Comparison of ENCODE assay signal across 8 cellular contexts in genomic region chr19:17938092-17938845, GRCh38. TPM values are rescaled to one million over a fixed set of nuclear protein-coding genes. Genes with fewer than 3 reads are reported as not detected.
DNase-seq lines count a peak whose midpoint lies in the region; ATAC-seq, FAIRE-seq and TF ChIP-seq lines count a peak whose summit lies in the region.

No MANE protein-coding gene starts in this region.

- FAIRE-seq in GM19239 (lab: Jason Lieb, UNC): peak; percentile 96
- FAIRE-seq in keratinocyte (lab: Jason Lieb, UNC): peak; percentile 81

- H2AFZ ChIP-seq in keratinocyte (ENCODE audit: control insufficient read depth, low read length): no peak overlapping the region

- H3K9ac ChIP-seq in keratinocyte (ENCODE audit: control insufficient read depth, extremely low read depth, insufficient read depth, low read length): no peak overlapping the region

- peaks cover 5% of the 10 kb centered on the region for H3K4me1 ChIP-seq in keratinocyte (ENCODE audit: control insufficient read depth, extremely low read depth, insufficient read depth, low read length)

- peak; percentile 95 for TF ChIP-seq CTCF in AG10803 (conservative IDR thresholded peaks at IDR 0.05; ENCODE audit: low read length)
- TF ChIP-seq CTCF in WI38 (IDR thresholded peaks at IDR 0.05; ENCODE audit: low read depth, low read length): peak; percentile 91
- TF ChIP-seq CTCF in keratinocyte (optimal IDR thresholded peaks at IDR 0.05 in 1 of 3, IDR thresholded peaks at IDR 0.05 in 1 of 3, conservative IDR thresholded peaks at IDR 0.05 in 1 of 3; ENCODE audit: extremely low read depth in 1 of 3, insufficient read depth in 2 of 3, low read length in 3 of 3): peak; percentile 96 to 99 (median 97)

- peaks cover 16% of the 10 kb centered on the region for H3K79me2 ChIP-seq in keratinocyte (ENCODE audit: control insufficient read depth, insufficient read depth, low read length)

- H3K4me3 ChIP-seq in AG10803 (ENCODE audit: low read length) (no peak overlapping the region), WI38 (ENCODE audit: low read depth, low read length) (no peak overlapping the region), keratinocyte (ENCODE audit: control insufficient read depth in 2 of 3, extremely low read depth in 1 of 3, insufficient read depth in 2 of 3, low read depth in 1 of 3, low read length in 3 of 3) (no peak overlapping the region)

- peaks cover 3% of the 10 kb centered on the region for H4K20me1 ChIP-seq in keratinocyte (ENCODE audit: control insufficient read depth, extremely low read depth, insufficient read depth, low read length)

- peak; percentile 81 for DNase-seq in AG10803 (ENCODE audit: low read depth)
- peak; percentile 94 for DNase-seq in GM19239 (ENCODE audit: insufficient read length, low spot score)
- peak; percentile 41 for DNase-seq in NCI-H2107 (lab: John Stamatoyannopoulos, UW)
- peak; percentile 62 to 86 for DNase-seq in T47D (ENCODE audit: low read depth in 1 of 2, low spot score in 1 of 2)
- DNase-seq in keratinocyte (ENCODE audit: low read depth, low spot score): no peak
- DNase-seq in stimulated activated CD4-positive, alpha-beta T cell treated with anti-CD3 and anti-CD28 coated beads, Interleukin-1b, Interleukin-23, amount 100 ng/mL, for 4 hours (ENCODE audit: low read depth in 2 of 2): peak; percentile 80

- H3K27me3 ChIP-seq in keratinocyte (ENCODE audit: control insufficient read depth, extremely low read depth, insufficient read depth, low read length): no peaks in the 10 kb centered on the region

- dilution Hi-C loops in keratinocyte (cut with MboI; ENCODE audit: extremely low pct_ligation_motif_present, low sequenced_read_pairs): no loop called here

- H3K36me3 ChIP-seq in keratinocyte (ENCODE audit: control insufficient read depth in 2 of 2, extremely low read depth in 1 of 2, insufficient read depth in 2 of 2, low read length in 2 of 2): peaks cover 6 to 7% of the 10 kb centered on the region in 2 experiments

- no peaks in the 10 kb centered on the region for H3K9me1 ChIP-seq in keratinocyte (ENCODE audit: control insufficient read depth, extremely low read depth, insufficient read depth, low read length)

- no peaks in the 10 kb centered on the region for H3K9me3 ChIP-seq in keratinocyte (ENCODE audit: control insufficient read depth, low read depth, low read length)

- in situ Hi-C loops in T47D (cut with HindIII; ENCODE audit: low pct_unique_long_range_greater_than_20kb, low sequenced_read_pairs): no loop called here

- H3K27ac ChIP-seq in keratinocyte (ENCODE audit: control insufficient read depth, insufficient read depth, low read length): peak overlapping the region; percentile 33

- H3K4me2 ChIP-seq in keratinocyte (ENCODE audit: control insufficient read depth, extremely low read depth, insufficient read depth, low read depth, low read length): no peak overlapping the region

- no peak for ATAC-seq in GM18517 (IDR thresholded peaks at IDR 0.05; ENCODE audit: unreplicated experiment)

RNA-seq across cellular contexts. Expression of gene CCDC124, which starts 5.5 kb away (rescaled TPM):
- 56.8 to 87.0 TPM (median 58.7 TPM) in 3 replicates for polyA plus RNA-seq in keratinocyte
- 53.5 TPM for polyA plus RNA-seq in keratinocyte (2011; ENCODE audit: low read depth)
- polyA plus RNA-seq in keratinocyte (2011; cell fraction: cytosol; rRNA removed): 34.7 and 119 TPM in 2 replicates
- polyA plus RNA-seq in keratinocyte (2011; cell fraction: nucleus; rRNA removed): 49.3 and 68.1 TPM in 2 replicates
- 59.4 and 143 TPM in 2 replicates for polyA plus RNA-seq in keratinocyte (2012; ENCODE audit: low replicate concordance)
- polyA minus RNA-seq in keratinocyte: 6.0 to 9.8 TPM (median 6.4 TPM) in 3 replicates
- 33.4 TPM for polyA minus RNA-seq in keratinocyte (2011; cell fraction: cytosol; rRNA and poly(A)+ RNA removed)
- polyA minus RNA-seq in keratinocyte (2011; cell fraction: nucleus; rRNA and poly(A)+ RNA removed): 10.2 and 12.6 TPM in 2 replicates

RNA-seq across cellular contexts. Expression of gene KCNN1, which starts 28.6 kb away (rescaled TPM):
- not detected in 3 replicates for polyA plus RNA-seq in keratinocyte
- not detected for polyA plus RNA-seq in keratinocyte (2011; ENCODE audit: low read depth)
- not detected in 2 replicates for polyA plus RNA-seq in keratinocyte (2011; cell fraction: cytosol; rRNA removed)
- not detected in 2 replicates for polyA plus RNA-seq in keratinocyte (2011; cell fraction: nucleus; rRNA removed)
- 0.06 TPM in 1 of 2 replicates, not detected in the other for polyA plus RNA-seq in keratinocyte (2012; ENCODE audit: low replicate concordance)
- not detected in 3 replicates for polyA minus RNA-seq in keratinocyte
- polyA minus RNA-seq in keratinocyte (2011; cell fraction: cytosol; rRNA and poly(A)+ RNA removed): not detected
- not detected in 2 replicates for polyA minus RNA-seq in keratinocyte (2011; cell fraction: nucleus; rRNA and poly(A)+ RNA removed)
